25 cellular contexts compared by ENCODE assay signal in the genomic region with DNA sequence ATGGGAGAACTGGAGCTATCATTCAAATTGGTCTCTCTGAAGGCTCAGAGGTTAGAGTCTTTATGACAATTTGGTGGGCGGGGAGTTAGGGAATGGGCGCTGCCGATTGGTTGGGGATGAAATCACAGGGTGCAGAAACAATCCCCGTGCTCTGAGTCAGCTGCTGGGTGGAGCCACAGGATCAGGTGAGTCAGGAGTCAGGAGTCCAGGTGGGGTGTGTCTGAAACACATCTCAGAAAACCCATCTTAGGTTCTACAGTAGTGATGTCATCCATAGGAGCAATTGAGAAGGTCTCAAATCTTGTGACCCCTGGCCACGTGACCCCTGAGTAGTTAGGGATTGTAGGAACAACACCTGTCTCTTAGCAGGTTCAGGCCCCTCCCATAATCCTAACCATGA. TPM values are rescaled to one million over a fixed set of nuclear protein-coding genes. Genes with fewer than 3 reads are reported as not detected.
DNase-seq lines count a peak whose midpoint lies in the region; ATAC-seq, FAIRE-seq and TF ChIP-seq lines count a peak whose summit lies in the region.
"Had no signal": no experiment of that assay in that cellular context is flagged by ENCODE, and none has a peak within 500 bp of the region (broad histone marks: within the 10 kb centered on the region; RNA-seq: fewer than 3 reads in every experiment).

No MANE protein-coding gene starts in this region.

- in situ Hi-C loops in mammary epithelial cell (cut with MboI; ENCODE audit: low sequenced_read_pairs in 2 of 2) = loop anchor here (10.0 to 25.0 kb wide), 3 partner anchors 383 to 990 kb away; no protein-coding TSS in a partner anchor

- TF ChIP-seq CTCF in mammary epithelial cell (conservative IDR thresholded peaks at IDR 0.05 in 1 of 2, IDR thresholded peaks at IDR 0.05 in 1 of 2; ENCODE audit: extremely low read depth in 1 of 2, insufficient read depth in 1 of 2, low read depth in 1 of 2, low read length in 2 of 2) (no peak), MCF 10A (IDR thresholded peaks at IDR 0.05; ENCODE audit: unreplicated experiment) (no peak), keratinocyte (optimal IDR thresholded peaks at IDR 0.05 in 1 of 3, IDR thresholded peaks at IDR 0.05 in 1 of 3, conservative IDR thresholded peaks at IDR 0.05 in 1 of 3; ENCODE audit: extremely low read depth in 1 of 3, insufficient read depth in 2 of 3, low read length in 3 of 3) (no peak), type B pancreatic cell (conservative IDR thresholded peaks at IDR 0.05) (no peak)

- H2AFZ ChIP-seq in mammary epithelial cell (ENCODE audit: low read depth, low read length) (no peak overlapping the region), keratinocyte (ENCODE audit: control insufficient read depth, low read length) (no peak overlapping the region)
- H2AFZ ChIP-seq: neural progenitor cell had no signal

- FAIRE-seq in keratinocyte (lab: Jason Lieb, UNC) = no peak
- FAIRE-seq: K562 had no signal

- H3K27me3 Mint-ChIP-seq in MCF 10A (ENCODE audit: insufficient read depth, unreplicated experiment) = peaks cover 16% of the 10 kb centered on the region
- peaks cover 32% of the 10 kb centered on the region for H3K27me3 Mint-ChIP-seq in activated T-helper 17 cell treated with anti-CD3 and anti-CD28 coated beads, Interleukin-2, amount 50 U/mL, for 72 hours
- H3K27me3 Mint-ChIP-seq in type B pancreatic cell = peaks cover 12% of the 10 kb centered on the region

- H3K27me3 ChIP-seq in mammary epithelial cell (ENCODE audit: insufficient read depth, low read length) = no peaks in the 10 kb centered on the region
- H3K27me3 ChIP-seq in keratinocyte (ENCODE audit: control insufficient read depth, extremely low read depth, insufficient read depth, low read length) = peaks cover 9% of the 10 kb centered on the region
- H3K27me3 ChIP-seq: BLaER1, left lung, neural progenitor cell, SJCRH30 had no signal

- intact Hi-C loops in mammary epithelial cell (cut with micrococcal nuclease) (no loop called here), MCF 10A (cut with micrococcal nuclease) (no loop called here)

- H4K20me1 ChIP-seq in mammary epithelial cell (ENCODE audit: insufficient read depth, low read length) (no peaks in the 10 kb centered on the region), keratinocyte (ENCODE audit: control insufficient read depth, extremely low read depth, insufficient read depth, low read length) (no peaks in the 10 kb centered on the region)
- H4K20me1 ChIP-seq: BLaER1 had no signal

- WGBS in mammary epithelial cell (ENCODE audit: low coverage, missing lambda C conversion rate) = 60% methylated on average over 4 of the region's 5 CpGs

- H3K4me3 ChIP-seq in mammary epithelial cell (replicated peaks in 1 of 3; ENCODE audit: insufficient read depth in 1 of 3, low read depth in 2 of 3, low read length in 3 of 3) (no peak overlapping the region), keratinocyte (ENCODE audit: control insufficient read depth in 2 of 3, extremely low read depth in 1 of 3, insufficient read depth in 2 of 3, low read depth in 1 of 3, low read length in 3 of 3) (no peak overlapping the region)
- H3K4me3 ChIP-seq: BLaER1, K562, left lung, neural progenitor cell, SJCRH30, spleen had no signal

- CTCF ChIA-PET in mammary epithelial cell (lab: Charles Lee; ENCODE audit: low non-redundant PET) (interaction anchor here (1.4 kb wide), 1 partner anchor 11 kb away, joined by 3 read pairs; no protein-coding TSS in a partner anchor), MCF 10A (lab: Yijun Ruan, JAX) (interaction anchor here (0.5 to 1.4 kb wide), 5 partner anchors 8 to 726 kb away, joined by 3 to 9 read pairs (median 3); no protein-coding TSS in a partner anchor)

- H3K27ac ChIP-seq in mammary epithelial cell (ENCODE audit: insufficient read depth, low read depth, low read length) (no peak overlapping the region), keratinocyte (ENCODE audit: control insufficient read depth, insufficient read depth, low read length) (no peak overlapping the region)
- H3K27ac ChIP-seq: BLaER1, left lung, neural progenitor cell, SJCRH30 had no signal

- no TSS peak for BruUV-seq in mammary epithelial cell (replicated peaks; lab: Mats Ljungman, UMichigan)
- BruUV-seq in MCF 10A (replicated peaks; lab: Mats Ljungman, UMichigan) = no TSS peak

- peak; percentile 70 for DNase-seq in mammary epithelial cell
- no peak for DNase-seq in MCF 10A (ENCODE audit: unreplicated experiment)
- DNase-seq in keratinocyte (ENCODE audit: low read depth, low spot score) = peak; percentile 7
- no peak for DNase-seq in type B pancreatic cell (ENCODE audit: extremely low spot score, unreplicated experiment)
- no peak for DNase-seq in NK-92 (lab: John Stamatoyannopoulos, UW; ENCODE audit: unreplicated experiment)
- DNase-seq: activated CD4-positive, alpha-beta T cell treated with anti-CD3 and anti-CD28 coated beads, Interleukin-2, amount 50 U/mL, for 4 hours; activated gamma-delta T cell treated with Interleukin-2 at 50 U/mL for 16 hours; Caco-2; caudate nucleus; HFFc6; left lung; MV-4-11; NCI-H1694 treated with DMSO at 0.1 percent for 48 hours; OCI-M1; SJCRH30; spleen; stimulated activated CD4-positive, alpha-beta T cell treated with anti-CD3 and anti-CD28 coated beads, Interleukin-4, amount 100 ng/mL, for 24 hours had no signal

- H3K27ac Mint-ChIP-seq in MCF 10A (ENCODE audit: low read depth, unreplicated experiment) (no peak overlapping the region), type B pancreatic cell (peak overlapping the region; percentile 35)
- H3K27ac Mint-ChIP-seq in activated T-helper 17 cell treated with anti-CD3 and anti-CD28 coated beads, Interleukin-2, amount 50 U/mL, for 72 hours = no peak overlapping the region
- H3K27ac Mint-ChIP-seq: HFFc6; progenitor cell of endocrine pancreas; T-helper 1 cell treated with Interleukin-12 subunit alpha and Interleukin-12 subunit beta and Interleukin-4 antibody, amounts not matched to agents 30 μg/mL and 1 μg/mL, for 36 hours had no signal

- H3K9me3 ChIP-seq in mammary epithelial cell (replicated peaks; ENCODE audit: insufficient read depth, low read length) (peaks cover 5% of the 10 kb centered on the region), keratinocyte (ENCODE audit: control insufficient read depth, low read depth, low read length) (no peaks in the 10 kb centered on the region)
- H3K9me3 ChIP-seq: left lung, SJCRH30, spleen had no signal

- H3K9me1 ChIP-seq in keratinocyte (ENCODE audit: control insufficient read depth, extremely low read depth, insufficient read depth, low read length) = no peaks in the 10 kb centered on the region

- H3K9me3 Mint-ChIP-seq in MCF 10A (ENCODE audit: unreplicated experiment) (no peaks in the 10 kb centered on the region), type B pancreatic cell (peaks cover 14% of the 10 kb centered on the region)
- no peaks in the 10 kb centered on the region for H3K9me3 Mint-ChIP-seq in activated T-helper 17 cell treated with anti-CD3 and anti-CD28 coated beads, Interleukin-2, amount 50 U/mL, for 72 hours
- H3K9me3 Mint-ChIP-seq: HFFc6; T-helper 1 cell treated with Interleukin-12 subunit alpha and Interleukin-12 subunit beta and Interleukin-4 antibody, amounts not matched to agents 30 μg/mL and 1 μg/mL, for 36 hours had no signal

- no peaks in the 10 kb centered on the region for H3K4me1 Mint-ChIP-seq in MCF 10A (ENCODE audit: insufficient read depth, unreplicated experiment)
- H3K4me1 Mint-ChIP-seq in activated T-helper 17 cell treated with anti-CD3 and anti-CD28 coated beads, Interleukin-2, amount 50 U/mL, for 72 hours = no peaks in the 10 kb centered on the region
- peaks cover 24% of the 10 kb centered on the region for H3K4me1 Mint-ChIP-seq in type B pancreatic cell (ENCODE audit: unreplicated experiment)

- no peaks in the 10 kb centered on the region for H3K79me2 ChIP-seq in mammary epithelial cell (ENCODE audit: insufficient read depth, low read length)
- no peaks in the 10 kb centered on the region for H3K79me2 ChIP-seq in keratinocyte (ENCODE audit: control insufficient read depth, insufficient read depth, low read length)

- peak; percentile 21 for ATAC-seq in activated T-helper 17 cell treated with anti-CD3 and anti-CD28 coated beads, Interleukin-2, amount 50 U/mL, for 72 hours (replicated peaks)
- ATAC-seq in HG03097 (IDR thresholded peaks at IDR 0.05; ENCODE audit: low FRiP score, unreplicated experiment) (no peak), HG02852 (IDR thresholded peaks at IDR 0.05; ENCODE audit: unreplicated experiment) (no peak)
- ATAC-seq: K562, left lung had no signal

- H3K36me3 ChIP-seq in mammary epithelial cell (ENCODE audit: insufficient read depth, low read length) (no peaks in the 10 kb centered on the region), keratinocyte (ENCODE audit: control insufficient read depth in 2 of 2, extremely low read depth in 1 of 2, insufficient read depth in 2 of 2, low read length in 2 of 2) (no peaks in the 10 kb centered on the region)
- H3K36me3 ChIP-seq: BLaER1, left lung, neural progenitor cell, SJCRH30, spleen had no signal

- POLR2A ChIA-PET in MCF 10A (lab: Yijun Ruan, JAX) = interaction anchor here (0.7 kb wide), 1 partner anchor 223 kb away, joined by 3 read pairs; no protein-coding TSS in a partner anchor

- H3K36me3 Mint-ChIP-seq in MCF 10A (ENCODE audit: insufficient read depth, unreplicated experiment) = no peaks in the 10 kb centered on the region
- H3K36me3 Mint-ChIP-seq in activated T-helper 17 cell treated with anti-CD3 and anti-CD28 coated beads, Interleukin-2, amount 50 U/mL, for 72 hours (ENCODE audit: low read depth) = no peaks in the 10 kb centered on the region
- peaks cover 3% of the 10 kb centered on the region for H3K36me3 Mint-ChIP-seq in type B pancreatic cell
- H3K36me3 Mint-ChIP-seq: neural progenitor cell had no signal

- no peak overlapping the region for H3K9ac ChIP-seq in mammary epithelial cell (ENCODE audit: insufficient read depth, low read length)
- no peak overlapping the region for H3K9ac ChIP-seq in keratinocyte (ENCODE audit: control insufficient read depth, extremely low read depth, insufficient read depth, low read length)
- H3K9ac ChIP-seq: BLaER1, neural progenitor cell had no signal

- H3K4me2 ChIP-seq in mammary epithelial cell (ENCODE audit: insufficient read depth, low read depth, low read length) (no peak overlapping the region), keratinocyte (ENCODE audit: control insufficient read depth, extremely low read depth, insufficient read depth, low read depth, low read length) (no peak overlapping the region)
- H3K4me2 ChIP-seq: BLaER1, neural progenitor cell had no signal

- dilution Hi-C loops in mammary epithelial cell (cut with HindIII; ENCODE audit: low sequenced_read_pairs) (loop anchor here (10.0 to 25.0 kb wide), 2 partner anchors 383 to 540 kb away; no protein-coding TSS in a partner anchor), keratinocyte (cut with MboI; ENCODE audit: extremely low pct_ligation_motif_present, low sequenced_read_pairs) (no loop called here)

- H3K4me3 Mint-ChIP-seq in MCF 10A (ENCODE audit: unreplicated experiment) (no peak overlapping the region), type B pancreatic cell (no peak overlapping the region)
- no peak overlapping the region for H3K4me3 Mint-ChIP-seq in activated T-helper 17 cell treated with anti-CD3 and anti-CD28 coated beads, Interleukin-2, amount 50 U/mL, for 72 hours
- H3K4me3 Mint-ChIP-seq: HFFc6; neural progenitor cell; T-helper 1 cell treated with Interleukin-12 subunit alpha and Interleukin-12 subunit beta and Interleukin-4 antibody, amounts not matched to agents 30 μg/mL and 1 μg/mL, for 36 hours had no signal

- H3K4me1 ChIP-seq in mammary epithelial cell (ENCODE audit: insufficient read depth, low read length) (no peaks in the 10 kb centered on the region), keratinocyte (ENCODE audit: control insufficient read depth, extremely low read depth, insufficient read depth, low read length) (no peaks in the 10 kb centered on the region)
- H3K4me1 ChIP-seq: Caco-2, SJCRH30 had no signal

RNA-seq across cellular contexts. Expression of a gene that starts 41.6 kb away (rescaled TPM):
- total RNA-seq in mammary epithelial cell (1 to 10 TPM; 2.8 to 6.0 TPM), MCF 10A (2022) (6.5 and 8.2 TPM in 2 replicates), type B pancreatic cell (ENCODE audit: low replicate concordance) (8.8 and 22.6 TPM in 2 replicates)
- polyA plus RNA-seq in mammary epithelial cell (4.4 TPM), keratinocyte (5.6 to 9.3 TPM (median 8.8 TPM) in 3 replicates)
- polyA minus RNA-seq in mammary epithelial cell (1.6 TPM), keratinocyte (1.1 to 13.5 TPM (median 8.3 TPM) in 3 replicates)
- total RNA-seq in activated T-helper 17 cell treated with anti-CD3 and anti-CD28 coated beads, Interleukin-2, amount 50 U/mL, for 72 hours = under 1 TPM in 1 of 2 donors, not detected in 1; 0.32 TPM
- 0.35 TPM for polyA plus RNA-seq in keratinocyte (2011; ENCODE audit: low read depth)
- 2.4 and 4.9 TPM in 2 replicates for polyA plus RNA-seq in keratinocyte (2011; cell fraction: cytosol; rRNA removed)
- polyA plus RNA-seq in keratinocyte (2011; cell fraction: nucleus; rRNA removed) = 9.6 and 10.3 TPM in 2 replicates
- polyA plus RNA-seq in keratinocyte (2012; ENCODE audit: low replicate concordance) = 0.35 and 3.0 TPM in 2 replicates
- 3.3 TPM for polyA minus RNA-seq in keratinocyte (2011; cell fraction: cytosol; rRNA and poly(A)+ RNA removed)
- 7.5 and 14.9 TPM in 2 replicates for polyA minus RNA-seq in keratinocyte (2011; cell fraction: nucleus; rRNA and poly(A)+ RNA removed)
- total RNA-seq: K562, progenitor cell of endocrine pancreas, SJCRH30 had no signal

Comparison
In these comparisons a context has a peak if more than half of its experiments do, and no peak if none do; other contexts are left out.
1. DNase-seq: peak in mammary epithelial cell (single experiment) and keratinocyte (single experiment); none in MCF 10A (single experiment), type B pancreatic cell (single experiment) and NK-92 (single experiment).